20 cellular contexts compared by ENCODE assay signal in the genomic region with DNA sequence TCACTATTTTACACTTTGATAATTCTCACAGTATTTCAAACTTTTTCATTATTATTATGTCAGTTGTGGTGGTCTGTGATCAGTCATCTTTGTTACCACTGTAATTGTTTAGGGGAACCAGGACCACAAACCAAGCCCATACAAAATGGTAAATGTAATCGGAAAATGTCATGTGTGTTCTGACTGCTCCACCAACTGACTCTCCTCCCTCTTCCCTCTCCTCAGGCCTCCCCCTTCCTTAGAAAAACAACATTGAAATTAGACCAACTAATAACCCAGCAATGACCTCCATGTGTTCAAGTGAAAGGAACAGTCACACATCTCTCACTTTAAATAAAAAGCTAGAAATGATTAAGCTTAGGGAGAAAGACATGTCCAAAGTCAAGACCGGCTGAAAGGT.
"Had no signal": no experiment of that assay in that cellular context is flagged by ENCODE, and none has a peak within 500 bp of the region (broad histone marks: within the 10 kb centered on the region; RNA-seq: fewer than 3 reads in every experiment).

No MANE protein-coding gene starts in this region.

- H3K27ac ChIP-seq: cardiac muscle cell, heart left ventricle, neutrophil, right atrium auricular region, testis, tibial nerve had no signal

- H3K27ac Mint-ChIP-seq: dendritic cell treated with granulocyte-macrophage colony-stimulating factor and Interleukin-4, amounts not matched to agents 40 ng/mL and 50 ng/mL, for 4 days; endodermal cell; stimulated activated naive CD8-positive, alpha-beta T cell treated with anti-CD3 and anti-CD28 coated beads, Interleukin-15, Interleukin-2, amounts not matched to agents 100 ng/mL and 50 ng/mL, for 24 hours had no signal

- H3K9me3 ChIP-seq: neutrophil, testis, tibial nerve had no signal

- H3K4me3 Mint-ChIP-seq: dendritic cell treated with granulocyte-macrophage colony-stimulating factor and Interleukin-4, amounts not matched to agents 40 ng/mL and 50 ng/mL, for 4 days; endodermal cell; stimulated activated naive CD8-positive, alpha-beta T cell treated with anti-CD3 and anti-CD28 coated beads, Interleukin-15, Interleukin-2, amounts not matched to agents 100 ng/mL and 50 ng/mL, for 24 hours had no signal

- H3K27me3 ChIP-seq: cardiac muscle cell, heart left ventricle, neutrophil, right atrium auricular region, testis, tibial nerve had no signal

- H3K27me3 Mint-ChIP-seq: dendritic cell treated with granulocyte-macrophage colony-stimulating factor and Interleukin-4, amounts not matched to agents 40 ng/mL and 50 ng/mL, for 4 days had no signal

- ATAC-seq: heart left ventricle, left cardiac atrium, left ventricle myocardium superior had no signal

- H3K36me3 ChIP-seq: cardiac muscle cell, heart left ventricle, neutrophil, right atrium auricular region, tibial nerve had no signal

- H3K4me3 ChIP-seq: cardiac muscle cell, heart left ventricle, lung, right atrium auricular region, testis, tibial nerve had no signal

- H3K4me1 ChIP-seq: right atrium auricular region, testis had no signal

- FAIRE-seq: colon, islet of Langerhans, small intestine had no signal

- H3K4me1 Mint-ChIP-seq: endodermal cell had no signal

- DNase-seq: endodermal cell; foreskin melanocyte; heart left ventricle; hypothalamus; left cardiac atrium; left ventricle myocardium superior; mesenchymal stem cell; midbrain; small intestine; stimulated activated CD4-positive, alpha-beta T cell treated with anti-CD3 and anti-CD28 coated beads, Interleukin-12 subunit alpha, Interleukin-12 subunit beta, amount 100 ng/mL, for 4 hours; testis had no signal
